9 cellular contexts compared by ENCODE assay signal in the genomic region with DNA sequence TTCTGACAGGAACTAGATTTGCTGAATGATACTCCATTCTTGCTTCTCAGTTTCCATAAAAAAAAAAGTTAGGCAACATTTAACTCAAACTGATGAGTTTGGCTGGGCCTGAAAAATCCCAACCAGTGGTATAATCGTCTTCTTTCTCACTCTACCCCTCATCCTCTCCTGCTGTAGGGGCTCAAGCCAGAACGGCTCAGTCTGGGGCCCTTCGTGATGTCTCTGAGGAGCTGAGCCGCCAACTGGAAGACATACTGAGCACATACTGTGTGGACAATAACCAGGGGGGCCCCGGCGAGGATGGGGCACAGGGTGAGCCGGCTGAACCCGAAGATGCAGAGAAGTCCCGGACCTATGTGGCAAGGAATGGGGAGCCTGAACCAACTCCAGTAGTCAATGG. TPM values are rescaled to one million over a fixed set of nuclear protein-coding genes. Genes with fewer than 3 reads are reported as not detected.
DNase-seq lines count a peak whose midpoint lies in the region; ATAC-seq and TF ChIP-seq lines count a peak whose summit lies in the region.
"Had no signal": no experiment of that assay in that cellular context is flagged by ENCODE, and none has a peak within 500 bp of the region (broad histone marks: within the 10 kb centered on the region; RNA-seq: fewer than 3 reads in every experiment).

No MANE protein-coding gene starts in this region.

- H3K27me3 ChIP-seq in DOHH2 (ENCODE audit: control insufficient read depth, low read length) (no peaks in the 10 kb centered on the region), Panc1 (ENCODE audit: control insufficient read depth, insufficient read depth, low read length) (no peaks in the 10 kb centered on the region), psoas muscle (ENCODE audit: insufficient read depth in 3 of 3, low read length in 2 of 3) (no peaks in the 10 kb centered on the region)

- POLR2A ChIA-PET in Panc1 (lab: Charles Lee) = no interaction called here

- no peak for TF ChIP-seq POLR2A in erythroblast (IDR thresholded peaks at IDR 0.05; ENCODE audit: low read length)

- peaks cover 17% of the 10 kb centered on the region for H3F3A ChIP-seq in DOHH2 (ENCODE audit: control insufficient read depth, insufficient read depth)

- no peaks in the 10 kb centered on the region for H3K9me2 ChIP-seq in DOHH2 (replicated peaks; ENCODE audit: control insufficient read depth, low read length)

- peaks cover 56% of the 10 kb centered on the region for H3K79me2 ChIP-seq in DOHH2 (ENCODE audit: control insufficient read depth, low read length)

- peak overlapping the region; percentile 87 for H3K4me3 ChIP-seq in DOHH2 (ENCODE audit: low read length)
- H3K4me3 ChIP-seq in Panc1 (ENCODE audit: low read depth in 2 of 2, low read length in 2 of 2) = peak overlapping the region; percentile 77 to 93
- H3K4me3 ChIP-seq in psoas muscle = peak overlapping the region; percentile 81

- no peak for TF ChIP-seq CTCF in DOHH2 (IDR thresholded peaks at IDR 0.05; ENCODE audit: low read depth, low read length, poor library complexity, severe bottlenecking)
- TF ChIP-seq CTCF in Panc1 (IDR thresholded peaks at IDR 0.05) = no peak
- TF ChIP-seq CTCF in psoas muscle (IDR thresholded peaks at IDR 0.05) = no peak

- H3K4me1 ChIP-seq in DOHH2 (ENCODE audit: control insufficient read depth, low read length) = peaks cover 34% of the 10 kb centered on the region
- peaks cover 33% of the 10 kb centered on the region for H3K4me1 ChIP-seq in Panc1 (ENCODE audit: control insufficient read depth, insufficient read depth, low read length)
- peaks cover 45% of the 10 kb centered on the region for H3K4me1 ChIP-seq in psoas muscle

- H4K20me1 ChIP-seq in DOHH2 (ENCODE audit: control insufficient read depth, insufficient read depth, low read depth, low read length) = peaks cover 3% of the 10 kb centered on the region; the same call in 1 of the 2 replicates

- DNase-seq in Panc1 (ENCODE audit: low read depth, low spot score) = no peak
- DNase-seq in epithelial cell of prostate (ENCODE audit: low read depth, low spot score) = no peak
- no peak for DNase-seq in psoas muscle
- DNase-seq in erythroblast (lab: John Stamatoyannopoulos, UW) = no peak
- no peak for DNase-seq in central memory CD4-positive, alpha-beta T cell
- DNase-seq in AML-193 (lab: John Stamatoyannopoulos, UW) = no peak

- CTCF ChIA-PET in Panc1 (lab: Charles Lee) = no interaction called here

- H3K27ac ChIP-seq in DOHH2 (ENCODE audit: low read depth, low read length) (peak overlapping the region; percentile 73; the same call in 1 of the 2 replicates), Panc1 (ENCODE audit: low read length) (peak overlapping the region; percentile 90), epithelial cell of prostate (peak overlapping the region; percentile 88), psoas muscle (peak overlapping the region; percentile 98)

- TSS peak; percentile 78 for BruUV-seq in Panc1 (replicated peaks; lab: Mats Ljungman, UMichigan)

- intact Hi-C loops in Panc1 (cut with micrococcal nuclease; ENCODE audit: unreplicated experiment) (no loop called here), psoas muscle (cut with DNase I) (loop anchor here in 1 of 2 donors (2.0 to 5.0 kb wide), 2 partner anchors 18 to 74 kb away; partner anchors contain the start of gene KPNA6)

- peaks cover 50% of the 10 kb centered on the region for H3K36me3 ChIP-seq in DOHH2 (ENCODE audit: control insufficient read depth, low read length)
- peaks cover 6% of the 10 kb centered on the region; the same call in 1 of the 2 replicates for H3K36me3 ChIP-seq in Panc1 (ENCODE audit: control insufficient read depth, insufficient read depth, low read length)
- peaks cover 3 to 51% of the 10 kb centered on the region in 2 donors for H3K36me3 ChIP-seq in psoas muscle (ENCODE audit: insufficient read depth in 1 of 2, low read depth in 1 of 2)

- 62 to 75% (median 63%) methylated on average over 9 of the region's 9 CpGs for WGBS in psoas muscle, 3 donors

- in situ Hi-C loops in Panc1 (cut with HindIII; ENCODE audit: low pct_unique_long_range_greater_than_20kb, low sequenced_read_pairs) = no loop called here

- peak overlapping the region; percentile 97 for H3K4me2 ChIP-seq in DOHH2 (ENCODE audit: low read length)

- no peak for ATAC-seq in Panc1
- ATAC-seq in psoas muscle = no peak
- ATAC-seq in GM18870 (IDR thresholded peaks at IDR 0.05; ENCODE audit: unreplicated experiment) = no peak

- H3K9me3 ChIP-seq in DOHH2 (ENCODE audit: control insufficient read depth, insufficient read depth, low read length) (no peaks in the 10 kb centered on the region), Panc1 (ENCODE audit: control insufficient read depth, insufficient read depth, low read depth, low read length) (no peaks in the 10 kb centered on the region), psoas muscle (no peaks in the 10 kb centered on the region)

RNA-seq across cellular contexts. Expression of gene TXLNA, which starts 1.6 kb away (rescaled TPM):
- total RNA-seq in Panc1 (2021; ENCODE audit: unreplicated experiment) (115 TPM), psoas muscle (10 to 100 TPM; 12.9 to 21.5 (median 19.7) TPM)
- 52.8 TPM for polyA plus RNA-seq in Panc1 (2012; ENCODE audit: insufficient read length)
- polyA plus RNA-seq in psoas muscle = 10 to 100 TPM in 2 of 3 donors, 1 to 10 TPM in 1; 8.0 to 15.7 (median 12.6) TPM

RNA-seq across cellular contexts. Expression of gene CCDC28B, which starts 19.3 kb away (rescaled TPM):
- total RNA-seq in Panc1 (2021; ENCODE audit: unreplicated experiment) (10.8 TPM), psoas muscle (10 to 100 TPM; 38.7 to 69.2 (median 51.3) TPM)
- polyA plus RNA-seq in Panc1 (2012; ENCODE audit: insufficient read length) = 20.9 TPM
- 10 to 100 TPM; 22.2 to 63.6 (median 44.3) TPM for polyA plus RNA-seq in psoas muscle

RNA-seq across cellular contexts. Expression of gene IQCC, which starts 24.4 kb away (rescaled TPM):
- total RNA-seq in Panc1 (2021; ENCODE audit: unreplicated experiment) (4.4 TPM), psoas muscle (1 to 10 TPM in 1 of 4 donors, under 1 TPM in 3; 0.24 to 1.1 (median 0.59) TPM)
- polyA plus RNA-seq in Panc1 (2012; ENCODE audit: insufficient read length) = 3.1 TPM
- polyA plus RNA-seq in psoas muscle = 1 to 10 TPM in 1 of 3 donors, under 1 TPM in 2; 0.46 to 1.2 (median 0.69) TPM

RNA-seq across cellular contexts. Expression of gene DCDC2B, which starts 27.8 kb away (rescaled TPM):
- total RNA-seq in Panc1 (2021; ENCODE audit: unreplicated experiment) (not detected), psoas muscle (not detected)
- not detected for polyA plus RNA-seq in Panc1 (2012; ENCODE audit: insufficient read length)
- under 1 TPM in 1 of 3 donors, not detected in 2; 0.04 TPM for polyA plus RNA-seq in psoas muscle
- total RNA-seq: renal cortical epithelial cell had no signal

RNA-seq across cellular contexts. Expression of gene TMEM234, which starts 41.1 kb away (rescaled TPM):
- total RNA-seq in Panc1 (2021; ENCODE audit: unreplicated experiment) = 23.3 TPM
- 18.4 TPM for polyA plus RNA-seq in Panc1 (2012; ENCODE audit: insufficient read length)
- total RNA-seq in psoas muscle = 1 to 10 TPM; 2.6 to 7.7 (median 4.5) TPM
- 1 to 10 TPM; 4.6 to 9.8 (median 7.1) TPM for polyA plus RNA-seq in psoas muscle
